Comparison of ENCODE assay signal across 1 cellular context in the genomic region with DNA sequence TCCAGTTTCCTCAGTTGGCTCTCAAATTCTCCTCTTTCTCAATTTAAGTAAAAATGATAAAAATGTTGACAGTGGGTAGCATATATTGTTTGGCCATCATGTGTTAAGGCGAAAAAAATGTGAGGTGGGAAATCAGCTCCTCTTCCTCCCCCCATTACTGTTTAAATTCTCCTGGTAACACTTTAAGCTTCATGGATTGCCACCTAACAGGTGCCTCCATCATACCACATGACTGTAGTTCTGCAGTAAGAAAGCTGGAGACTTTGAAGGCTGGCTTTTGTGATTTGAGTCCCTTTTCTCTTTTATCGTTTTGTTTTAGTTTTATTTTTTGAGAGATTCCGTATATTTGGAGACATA.
TF ChIP-seq lines count a peak whose summit lies in the region.

No MANE protein-coding gene starts in this region.

TF ChIP-seq in HepG2, 621 proteins besides CTCF, POLR2A, EP300 and RAD21 (continued from another document):
- TF ChIP-seq, protein P1, sequence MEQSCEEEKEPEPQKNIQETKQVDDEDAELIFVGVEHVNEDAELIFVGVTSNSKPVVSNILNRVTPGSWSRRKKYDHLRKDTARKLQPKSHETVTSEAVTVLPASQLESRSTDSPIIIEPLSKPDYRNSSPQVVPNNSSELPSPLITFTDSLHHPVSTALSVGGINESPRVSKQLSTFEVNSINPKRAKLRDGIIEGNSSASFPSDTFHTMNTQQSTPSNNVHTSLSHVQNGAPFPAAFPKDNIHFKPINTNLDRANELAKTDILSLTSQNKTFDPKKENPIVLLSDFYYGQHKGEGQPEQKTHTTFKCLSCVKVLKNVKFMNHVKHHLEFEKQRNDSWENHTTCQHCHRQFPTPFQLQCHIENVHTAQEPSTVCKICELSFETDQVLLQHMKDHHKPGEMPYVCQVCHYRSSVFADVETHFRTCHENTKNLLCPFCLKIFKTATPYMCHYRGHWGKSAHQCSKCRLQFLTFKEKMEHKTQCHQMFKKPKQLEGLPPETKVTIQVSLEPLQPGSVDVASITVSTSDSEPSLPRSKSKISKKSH (CRISPR knock-in tag; IDR thresholded peaks at IDR 0.05; ENCODE audit: borderline replicate concordance), result no peak
- TF ChIP-seq ZNF569 (CRISPR knock-in tag; IDR thresholded peaks at IDR 0.05; ENCODE audit: borderline replicate concordance), result 0 out of 2 replicates have a peak, but pooled peaks have one; percentile 46
- peak; percentile 71; the same call in 1 of the 2 replicates for TF ChIP-seq ZNF816 (CRISPR knock-in tag; IDR thresholded peaks at IDR 0.05; ENCODE audit: borderline replicate concordance)
- 0 out of 2 replicates have a peak, but pooled peaks have one; percentile 50 for TF ChIP-seq KLF6 (CRISPR knock-in tag; IDR thresholded peaks at IDR 0.05)
- no peak for TF ChIP-seq ZNF75D (CRISPR knock-in tag; IDR thresholded peaks at IDR 0.05; ENCODE audit: borderline replicate concordance)
- no peak for TF ChIP-seq HNRNPL (IDR thresholded peaks at IDR 0.05; ENCODE audit: low read depth, low read length)
- TF ChIP-seq, protein P2, sequence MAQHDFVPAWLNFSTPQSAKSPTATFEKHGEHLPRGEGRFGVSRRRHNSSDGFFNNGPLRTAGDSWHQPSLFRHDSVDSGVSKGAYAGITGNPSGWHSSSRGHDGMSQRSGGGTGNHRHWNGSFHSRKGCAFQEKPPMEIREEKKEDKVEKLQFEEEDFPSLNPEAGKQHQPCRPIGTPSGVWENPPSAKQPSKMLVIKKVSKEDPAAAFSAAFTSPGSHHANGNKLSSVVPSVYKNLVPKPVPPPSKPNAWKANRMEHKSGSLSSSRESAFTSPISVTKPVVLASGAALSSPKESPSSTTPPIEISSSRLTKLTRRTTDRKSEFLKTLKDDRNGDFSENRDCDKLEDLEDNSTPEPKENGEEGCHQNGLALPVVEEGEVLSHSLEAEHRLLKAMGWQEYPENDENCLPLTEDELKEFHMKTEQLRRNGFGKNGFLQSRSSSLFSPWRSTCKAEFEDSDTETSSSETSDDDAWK (CRISPR knock-in tag; IDR thresholded peaks at IDR 0.05), result no peak
- TF ChIP-seq KDM4B (CRISPR knock-in tag; IDR thresholded peaks at IDR 0.05), result no peak
- no peak for TF ChIP-seq SRSF4 (IDR thresholded peaks at IDR 0.05; ENCODE audit: low read depth, low read length, poor library complexity, severe bottlenecking)
- TF ChIP-seq, protein P3, sequence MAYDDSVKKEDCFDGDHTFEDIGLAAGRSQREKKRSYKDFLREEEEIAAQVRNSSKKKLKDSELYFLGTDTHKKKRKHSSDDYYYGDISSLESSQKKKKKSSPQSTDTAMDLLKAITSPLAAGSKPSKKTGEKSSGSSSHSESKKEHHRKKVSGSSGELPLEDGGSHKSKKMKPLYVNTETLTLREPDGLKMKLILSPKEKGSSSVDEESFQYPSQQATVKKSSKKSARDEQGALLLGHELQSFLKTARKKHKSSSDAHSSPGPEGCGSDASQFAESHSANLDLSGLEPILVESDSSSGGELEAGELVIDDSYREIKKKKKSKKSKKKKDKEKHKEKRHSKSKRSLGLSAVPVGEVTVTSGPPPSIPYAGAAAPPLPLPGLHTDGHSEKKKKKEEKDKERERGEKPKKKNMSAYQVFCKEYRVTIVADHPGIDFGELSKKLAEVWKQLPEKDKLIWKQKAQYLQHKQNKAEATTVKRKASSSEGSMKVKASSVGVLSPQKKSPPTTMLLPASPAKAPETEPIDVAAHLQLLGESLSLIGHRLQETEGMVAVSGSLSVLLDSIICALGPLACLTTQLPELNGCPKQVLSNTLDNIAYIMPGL (CRISPR knock-in tag; IDR thresholded peaks at IDR 0.05; ENCODE audit: borderline replicate concordance in 1 of 2, low read depth in 1 of 2), result no peak
- TF ChIP-seq PHF5A (CRISPR knock-in tag; IDR thresholded peaks at IDR 0.05; ENCODE audit: low read depth, unreplicated experiment), result no peak
- TF ChIP-seq FOXP1 (IDR thresholded peaks at IDR 0.05), result no peak
- TF ChIP-seq FOXP1 (CRISPR knock-in tag; IDR thresholded peaks at IDR 0.05), result no peak
- TF ChIP-seq, protein P4, sequence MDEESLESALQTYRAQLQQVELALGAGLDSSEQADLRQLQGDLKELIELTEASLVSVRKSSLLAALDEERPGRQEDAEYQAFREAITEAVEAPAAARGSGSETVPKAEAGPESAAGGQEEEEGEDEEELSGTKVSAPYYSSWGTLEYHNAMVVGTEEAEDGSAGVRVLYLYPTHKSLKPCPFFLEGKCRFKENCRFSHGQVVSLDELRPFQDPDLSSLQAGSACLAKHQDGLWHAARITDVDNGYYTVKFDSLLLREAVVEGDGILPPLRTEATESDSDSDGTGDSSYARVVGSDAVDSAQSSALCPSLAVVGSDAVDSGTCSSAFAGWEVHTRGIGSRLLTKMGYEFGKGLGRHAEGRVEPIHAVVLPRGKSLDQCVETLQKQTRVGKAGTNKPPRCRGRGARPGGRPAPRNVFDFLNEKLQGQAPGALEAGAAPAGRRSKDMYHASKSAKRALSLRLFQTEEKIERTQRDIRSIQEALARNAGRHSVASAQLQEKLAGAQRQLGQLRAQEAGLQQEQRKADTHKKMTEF (CRISPR knock-in tag; IDR thresholded peaks at IDR 0.05), result no peak
- TF ChIP-seq NFIB (CRISPR knock-in tag; IDR thresholded peaks at IDR 0.05; ENCODE audit: borderline replicate concordance), result no peak
- no peak; the same call in 1 of the 2 replicates for TF ChIP-seq KAT8 (CRISPR knock-in tag; IDR thresholded peaks at IDR 0.05)
- TF ChIP-seq ZMYM4 (CRISPR knock-in tag; IDR thresholded peaks at IDR 0.05), result no peak
- TF ChIP-seq ZNF556 (CRISPR knock-in tag; IDR thresholded peaks at IDR 0.05; ENCODE audit: borderline replicate concordance), result no peak
- no peak for TF ChIP-seq CREB1 (IDR thresholded peaks at IDR 0.05)
- peak; percentile 41 for TF ChIP-seq CREB1 (CRISPR knock-in tag; IDR thresholded peaks at IDR 0.05)
